In genomic region chr19:29753934-29754305, GRCh38 we compare ENCODE assay signal across 32 cellular contexts.
"Had no signal": no experiment of that assay in that cellular context is flagged by ENCODE, and none has a peak within 500 bp of the region (broad histone marks: within the 10 kb centered on the region; RNA-seq: fewer than 3 reads in every experiment).

No MANE protein-coding gene starts in this region.

- H3K4me3 Mint-ChIP-seq: activated B cell treated with CpG ODN at 0.5 μM for 24 hours; activated CD8-positive, alpha-beta T cell treated with anti-CD3 and anti-CD28 coated beads for 36 hours; activated naive CD8-positive, alpha-beta T cell; activated T-cell treated with anti-CD3 and anti-CD28 coated beads, Interleukin-2, amount 50 U/mL, for 4 hours; activated T-helper 17 cell treated with anti-CD3 and anti-CD28 coated beads, Interleukin-2, amount 50 U/mL, for 72 hours; central memory CD8-positive, alpha-beta T cell; dendritic cell treated with granulocyte-macrophage colony-stimulating factor and Interleukin-4, amounts not matched to agents 40 ng/mL and 50 ng/mL, for 4 days; endodermal cell; T-helper 2 cell treated with Interferon-gamma antibody and Interleukin-4, amounts not matched to agents 5 μg/mL and 100 μg/mL, for 36 hours had no signal

- H3K27ac Mint-ChIP-seq: activated B cell treated with CpG ODN at 0.5 μM for 24 hours; activated CD8-positive, alpha-beta T cell treated with anti-CD3 and anti-CD28 coated beads for 36 hours; activated naive CD8-positive, alpha-beta T cell; activated T-helper 17 cell treated with anti-CD3 and anti-CD28 coated beads, Interleukin-2, amount 50 U/mL, for 72 hours; dendritic cell treated with granulocyte-macrophage colony-stimulating factor and Interleukin-4, amounts not matched to agents 40 ng/mL and 50 ng/mL, for 4 days; endodermal cell; T-helper 2 cell treated with Interferon-gamma antibody and Interleukin-4, amounts not matched to agents 5 μg/mL and 100 μg/mL, for 36 hours had no signal

- H3K9me3 ChIP-seq: esophagus muscularis mucosa, gastrocnemius medialis, heart left ventricle had no signal

- H3K36me3 Mint-ChIP-seq: activated naive CD8-positive, alpha-beta T cell had no signal

- H3K4me1 Mint-ChIP-seq: activated B cell treated with CpG ODN at 0.5 μM for 24 hours; activated T-helper 17 cell treated with anti-CD3 and anti-CD28 coated beads, Interleukin-2, amount 50 U/mL, for 72 hours; central memory CD8-positive, alpha-beta T cell; endodermal cell had no signal

- H3K27me3 ChIP-seq: brain microvascular endothelial cell had no signal

- H3K4me3 ChIP-seq: coronary artery, dorsolateral prefrontal cortex, esophagus muscularis mucosa, gastrocnemius medialis, heart left ventricle had no signal

- H3K4me1 ChIP-seq: esophagus muscularis mucosa, foreskin keratinocyte, gastrocnemius medialis, heart left ventricle had no signal

- H3K36me3 ChIP-seq: brain microvascular endothelial cell, esophagus muscularis mucosa, gastrocnemius medialis, heart left ventricle, WERI-Rb-1 had no signal

- ATAC-seq: activated CD4-positive, CD25-positive, alpha-beta regulatory T cell treated with anti-CD3 and anti-CD28 coated beads, Interleukin-2, amount 50 U/mL, for 24 hours; activated CD8-positive, alpha-beta T cell treated with anti-CD3 and anti-CD28 coated beads for 36 hours; activated T-cell treated with anti-CD3 and anti-CD28 coated beads, Interleukin-2, amount 50 U/mL, for 4 hours; activated T-helper 17 cell treated with anti-CD3 and anti-CD28 coated beads, Interleukin-2, amount 50 U/mL, for 72 hours; foreskin keratinocyte; gastrocnemius medialis; heart left ventricle had no signal

- H3K27ac ChIP-seq: brain microvascular endothelial cell, coronary artery, dorsolateral prefrontal cortex, esophagus muscularis mucosa, foreskin keratinocyte, gastrocnemius medialis, heart left ventricle, WERI-Rb-1 had no signal

- H3K27me3 Mint-ChIP-seq: activated CD8-positive, alpha-beta T cell treated with anti-CD3 and anti-CD28 coated beads for 36 hours; activated naive CD8-positive, alpha-beta T cell; dendritic cell treated with granulocyte-macrophage colony-stimulating factor and Interleukin-4, amounts not matched to agents 40 ng/mL and 50 ng/mL, for 4 days had no signal

- H3K9me3 Mint-ChIP-seq: activated B cell treated with CpG ODN at 0.5 μM for 24 hours; activated CD8-positive, alpha-beta T cell treated with anti-CD3 and anti-CD28 coated beads for 36 hours; activated T-cell treated with anti-CD3 and anti-CD28 coated beads, Interleukin-2, amount 50 U/mL, for 4 hours; activated T-helper 17 cell treated with anti-CD3 and anti-CD28 coated beads, Interleukin-2, amount 50 U/mL, for 72 hours; central memory CD8-positive, alpha-beta T cell; dendritic cell treated with granulocyte-macrophage colony-stimulating factor and Interleukin-4, amounts not matched to agents 40 ng/mL and 50 ng/mL, for 4 days; endodermal cell; T-helper 2 cell treated with Interferon-gamma antibody and Interleukin-4, amounts not matched to agents 5 μg/mL and 100 μg/mL, for 36 hours had no signal

- DNase-seq: activated B cell treated with CpG ODN at 0.5 μM for 24 hours; activated CD4-positive, alpha-beta T cell treated with anti-CD3 and anti-CD28 coated beads for 48 hours; activated CD4-positive, alpha-beta T cell treated with anti-CD3 and anti-CD28 coated beads, Interleukin-2, amount 50 U/mL, for 1 hour; activated CD4-positive, alpha-beta T cell treated with anti-CD3 and anti-CD28 coated beads, Interleukin-2, amount 50 U/mL, for 48 hours; activated CD8-positive, alpha-beta memory T cell treated with anti-CD3 and anti-CD28 coated beads for 24 hours; activated CD8-positive, alpha-beta T cell treated with anti-CD3 and anti-CD28 coated beads for 36 hours; activated effector memory CD4-positive, alpha-beta T cell treated with Interleukin-2 at 50 U/mL for 16 hours; activated gamma-delta T cell treated with Interleukin-2 at 50 U/mL for 16 hours; activated naive CD4-positive, alpha-beta T cell treated with anti-CD3 and anti-CD28 coated beads, Interleukin-2, amount 50 U/mL, for 16 hours; activated naive CD4-positive, alpha-beta T cell treated with Interleukin-2 at 50 U/mL for 16 hours; activated T-cell treated with anti-CD3 and anti-CD28 coated beads, Interleukin-2, amount 50 U/mL, for 4 hours; amniotic stem cell; anterior cingulate cortex; brain microvascular endothelial cell; dorsolateral prefrontal cortex; effector memory CD4-positive, alpha-beta T cell; endodermal cell; erythroblast; foreskin keratinocyte; gastrocnemius medialis; glutamatergic neuron; heart left ventricle; T1000; WERI-Rb-1 had no signal
